Comparison of ENCODE assay signal across 10 cellular contexts in genomic region chr20:36862857-36863668, GRCh38. TPM values are rescaled to one million over a fixed set of nuclear protein-coding genes. Genes with fewer than 3 reads are reported as not detected.
A peak's percentile ranks its signal among the peaks of the same experiment; 100 is the strongest.
DNase-seq lines count a peak whose midpoint lies in the region; ATAC-seq, FAIRE-seq and TF ChIP-seq lines count a peak whose summit lies in the region.
"Had no signal": no experiment of that assay in that cellular context is flagged by ENCODE, and none has a peak within 500 bp of the region (broad histone marks: within the 10 kb centered on the region; RNA-seq: fewer than 3 reads in every experiment).

No MANE protein-coding gene starts in this region.

- H3K27me3 Mint-ChIP-seq in CD4-positive, alpha-beta T cell, result peaks cover 39% of the 10 kb centered on the region

- no peak overlapping the region for H3K27ac Mint-ChIP-seq in CD4-positive, alpha-beta T cell

- H3K27me3 ChIP-seq in CD4-positive, alpha-beta T cell (ENCODE audit: control insufficient read depth, insufficient read depth, low read length), result peaks cover 14% of the 10 kb centered on the region
- H3K27me3 ChIP-seq in HL-60 (ENCODE audit: insufficient read depth, poor library complexity, severe bottlenecking) (no peaks in the 10 kb centered on the region), H1 (replicated peaks in 1 of 4; ENCODE audit: control insufficient read depth in 3 of 4, extremely low read depth in 1 of 4, insufficient read depth in 3 of 4, low read length in 3 of 4) (peaks cover 0 to 10% (median 6%) of the 10 kb centered on the region in 4 experiments; a peak in 4 of 7 replicates), pancreas (no peaks in the 10 kb centered on the region)

- no peak overlapping the region for H4K5ac ChIP-seq in H1 (ENCODE audit: insufficient read length, low read depth, low read length)

- H3K4me3 Mint-ChIP-seq in CD4-positive, alpha-beta T cell, result no peak overlapping the region

- peak overlapping the region; percentile 30; the same call in 1 of the 2 replicates for H4K8ac ChIP-seq in H1 (ENCODE audit: extremely low read depth, insufficient read depth, low read length)

- WGBS in H1 (ENCODE audit: extremely low coverage in 1 of 2, insufficient coverage in 1 of 2, insufficient read length in 1 of 2, insufficient replicate concordance in 2 of 2, low coverage in 1 of 2, low lambda C conversion rate in 2 of 2, missing lambda C conversion rate in 1 of 2), 2 experiments, result 1% methylated on average over 24 of the region's 129 CpGs; no CpG with 5 or more reads in 1 of the 2 experiments
- WGBS in pancreas, 2 donors, result 4 to 8% methylated on average over 45 to 129 of the region's 129 CpGs

- H3K23me2 ChIP-seq in H1 (ENCODE audit: low read depth, low read length), result peaks cover 15% of the 10 kb centered on the region; the same call in 1 of the 2 replicates

- no peak overlapping the region for H3K56ac ChIP-seq in H1 (replicated peaks; ENCODE audit: insufficient read length, low read depth, low read length)

- H3K4ac ChIP-seq in H1 (replicated peaks; ENCODE audit: insufficient read length, low read depth, low read length), result no peak overlapping the region

- H3K4me3 ChIP-seq in HL-60 (replicated peaks; ENCODE audit: insufficient read depth, low read length), result peak overlapping the region; percentile 31
- H3K4me3 ChIP-seq in H1 (ENCODE audit: extremely low read depth in 1 of 4, insufficient read depth in 2 of 4, low read depth in 3 of 4, low read length in 4 of 4), result peak overlapping the region; percentile 44 to 70 (median 50)
- peak overlapping the region; percentile 18 to 59 (median 44) for H3K4me3 ChIP-seq in pancreas

- H3K9me3 Mint-ChIP-seq in CD4-positive, alpha-beta T cell, result no peaks in the 10 kb centered on the region

- FAIRE-seq in H1 (lab: Jason Lieb, UNC) (no peak), pancreas (lab: Jason Lieb, UNC) (no peak)

- no peak overlapping the region for H2BK120ac ChIP-seq in H1 (replicated peaks; ENCODE audit: low read depth, low read length)

- TF ChIP-seq POLR2A in H1 (IDR thresholded peaks at IDR 0.05; ENCODE audit: control extremely low read depth in 1 of 2, low read depth in 2 of 2, low read length in 2 of 2), result no peak

- no peak overlapping the region for H2BK15ac ChIP-seq in H1 (ENCODE audit: low read length)

- no peak for TF ChIP-seq EP300 in H1 (IDR thresholded peaks at IDR 0.05; ENCODE audit: borderline replicate concordance in 1 of 2, low read depth in 2 of 2, low read length in 2 of 2)

- no peak for TF ChIP-seq RAD21 in H1 (IDR thresholded peaks at IDR 0.05 in 1 of 2, conservative IDR thresholded peaks at IDR 0.05 in 1 of 2; ENCODE audit: low read depth in 2 of 2, low read length in 2 of 2)

- no peak overlapping the region for H3K27ac ChIP-seq in CD4-positive, alpha-beta T cell (ENCODE audit: low read depth, low read length)
- H3K27ac ChIP-seq in HL-60 (replicated peaks) (no peak overlapping the region), H1 (ENCODE audit: low read depth, low read length) (no peak overlapping the region), pancreas (no peak overlapping the region)

- peaks cover 19 to 20% of the 10 kb centered on the region in 2 experiments for H4K20me1 ChIP-seq in H1 (replicated peaks in 1 of 2; ENCODE audit: control insufficient read depth in 1 of 2, insufficient read depth in 2 of 2, low read length in 2 of 2)

- H3K9me3 ChIP-seq in CD4-positive, alpha-beta T cell (ENCODE audit: control insufficient read depth, low read length), result no peaks in the 10 kb centered on the region
- H3K9me3 ChIP-seq in H1 (ENCODE audit: insufficient read depth in 2 of 2, low read depth in 1 of 2, low read length in 1 of 2), result no peaks in the 10 kb centered on the region
- H3K9me3 ChIP-seq in pancreas, result no peaks in the 10 kb centered on the region

- H3K23ac ChIP-seq in H1 (ENCODE audit: insufficient read length), result no peak overlapping the region

- no peak overlapping the region for H2BK12ac ChIP-seq in H1 (ENCODE audit: low read depth, low read length)

- intact Hi-C loops in CD4-positive, alpha-beta T cell (cut with DNase I, micrococcal nuclease), result loop anchor here in 1 of 2 experiments (1.0 to 5.0 kb wide), 2 partner anchors 89 to 251 kb away; no protein-coding TSS in a partner anchor
- intact Hi-C loops in pancreas (cut with DNase I), result no loop called here

- H3K4me1 Mint-ChIP-seq in CD4-positive, alpha-beta T cell (ENCODE audit: low read depth), result peaks cover 4% of the 10 kb centered on the region

- H3K9ac ChIP-seq in H1 (replicated peaks in 1 of 4; ENCODE audit: extremely low read depth in 1 of 4, low read depth in 3 of 4, low read length in 3 of 4), result peak overlapping the region in 3 of 4 experiments; percentile 54 to 91 (median 66); a peak in 6 of 7 replicates

- H3K18ac ChIP-seq in H1 (ENCODE audit: extremely low read depth, low read length), result no peak overlapping the region

- peak; percentile 58 for ATAC-seq in CD4-positive, alpha-beta T cell (ENCODE audit: poor library complexity)
- ATAC-seq in GM19468 (IDR thresholded peaks at IDR 0.05; ENCODE audit: extremely low read depth, unreplicated experiment) (peak; percentile 27), pancreas (no peak), GM19395 (IDR thresholded peaks at IDR 0.05; ENCODE audit: unreplicated experiment) (no peak)

- no peaks in the 10 kb centered on the region for H3K36me3 Mint-ChIP-seq in CD4-positive, alpha-beta T cell (ENCODE audit: low read depth)

- peaks cover 17% of the 10 kb centered on the region for H3K79me1 ChIP-seq in H1 (ENCODE audit: low read depth, low read length)

- no peak for TF ChIP-seq CTCF in CD4-positive, alpha-beta T cell (IDR thresholded peaks at IDR 0.05)
- TF ChIP-seq CTCF in HL-60 (IDR thresholded peaks at IDR 0.05; ENCODE audit: insufficient read depth, low read length) (no peak), H1 (IDR thresholded peaks at IDR 0.05; ENCODE audit: control extremely low read depth in 1 of 3, insufficient read depth in 1 of 3, low read depth in 1 of 3, low read length in 3 of 3) (no peak), pancreas (IDR thresholded peaks at IDR 0.05) (no peak)

- H3K79me2 ChIP-seq in H1 (ENCODE audit: control insufficient read depth in 1 of 2, insufficient read depth in 2 of 2, low read length in 2 of 2), result peaks cover 0 to 32% of the 10 kb centered on the region in 2 experiments; a peak in 2 of 4 replicates

- 0 out of 8 replicates have a peak, but pooled peaks cover 0 to 2% (median 0%) of the 10 kb centered on the region in 4 experiments for H3K36me3 ChIP-seq in H1 (ENCODE audit: control insufficient read depth in 2 of 4, insufficient read depth in 4 of 4, low read length in 3 of 4)
- H3K36me3 ChIP-seq in pancreas, result no peaks in the 10 kb centered on the region

- H2BK20ac ChIP-seq in H1 (ENCODE audit: low read length), result no peak overlapping the region

- POLR2A ChIA-PET in CD4-positive, alpha-beta T cell (lab: Charles Lee), result interaction anchor here (1.3 kb wide), 1 partner anchor 256 kb away, joined by 3 read pairs; no protein-coding TSS in a partner anchor
- POLR2A ChIA-PET in H1 (lab: Charles Lee; ENCODE audit: partially characterized antibody), result interaction anchor here (0.6 to 5.8 kb wide), 13 partner anchors 9 to 266 kb away, joined by 3 to 41 read pairs (median 4); no protein-coding TSS in a partner anchor

- no peak for DNase-seq in CD4-positive, alpha-beta T cell
- no peak for DNase-seq in HL-60 (ENCODE audit: low read depth in 1 of 2, low spot score in 1 of 2)
- peak in 1 of 2 experiments; percentile 64 for DNase-seq in H1 (ENCODE audit: low read depth in 1 of 2, low spot score in 2 of 2)
- DNase-seq in pancreas, result peak in 1 of 6 donors; percentile 72
- no peak for DNase-seq in HT-29 (ENCODE audit: low spot score)
- no peak for DNase-seq in dedifferentiated amniotic fluid mesenchymal stem cell (ENCODE audit: extremely low spot score)

- H4K91ac ChIP-seq in H1 (replicated peaks; ENCODE audit: insufficient read length, low read length), result no peak overlapping the region

- no peak overlapping the region for H2AFZ ChIP-seq in H1 (ENCODE audit: low read length)

- H3K4me1 ChIP-seq in H1 (replicated peaks in 1 of 4; ENCODE audit: control insufficient read depth in 3 of 4, insufficient read depth in 4 of 4, low read length in 3 of 4) (peaks cover 3 to 23% (median 17%) of the 10 kb centered on the region in 4 experiments), pancreas (peaks cover 0 to 7% (median 0%) of the 10 kb centered on the region in 3 donors)

- no peak overlapping the region for H3K14ac ChIP-seq in H1 (ENCODE audit: insufficient read length)

- no peak overlapping the region for H2AK5ac ChIP-seq in H1 (ENCODE audit: low read depth, low read length)

- H2BK5ac ChIP-seq in H1 (ENCODE audit: low read depth, low read length), result no peak overlapping the region

- H3K4me2 ChIP-seq in H1 (ENCODE audit: insufficient read depth in 1 of 2, low read depth in 2 of 2, low read length in 2 of 2), result peak overlapping the region; percentile 70 to 85

- CTCF ChIA-PET in CD4-positive, alpha-beta T cell (lab: Charles Lee), result interaction anchor here (1.2 kb wide), 1 partner anchor 12 kb away, joined by 3 read pairs; no protein-coding TSS in a partner anchor
- CTCF ChIA-PET in H1 (lab: Charles Lee; ENCODE audit: partially characterized antibody), result interaction anchor here (0.6 to 5.9 kb wide), 21 partner anchors 8 to 1889 kb away, joined by 3 to 41 read pairs (median 4); no protein-coding TSS in a partner anchor

TF ChIP-seq in H1, 55 proteins besides CTCF, POLR2A, EP300 and RAD21:
- TF ChIP-seq CREB1 (IDR thresholded peaks at IDR 0.05), result peak; percentile 56; the same call in 1 of the 2 replicates
- TF ChIP-seq TAF1 (IDR thresholded peaks at IDR 0.05; ENCODE audit: low read depth, low read length), result peak; percentile 32; the same call in 1 of the 2 replicates
- TF ChIP-seq KDM4A (IDR thresholded peaks at IDR 0.05; ENCODE audit: low read depth, low read length, severe bottlenecking), result peak; percentile 67
- TF ChIP-seq SP2 (IDR thresholded peaks at IDR 0.05; ENCODE audit: low read length), result no peak

RNA-seq across cellular contexts. Expression of gene TLDC2, which starts 12.9 kb away (rescaled TPM):
- total RNA-seq in CD4-positive, alpha-beta T cell, result not detected
- 0.23 and 0.34 TPM in 2 replicates for total RNA-seq in H1 (2021; fragmentation: NEBNext Ultra II Directional; extraction: Animal tissue kit (Norgen Biotek cat#: 25700))
- 0.20 and 0.29 TPM in 2 replicates for polyA plus RNA-seq in H1 (2011; rRNA removed)
- 0.25 TPM for polyA plus RNA-seq in H1 (2011; cell fraction: cytosol; rRNA removed)
- polyA plus RNA-seq in H1 (2011; cell fraction: nucleus; rRNA removed), result 0.17 TPM
- polyA plus RNA-seq in H1 (2012, experiment 1 of 2), result 0.42 to 0.85 TPM (median 0.63 TPM) in 4 replicates
- polyA plus RNA-seq in H1 (2012, experiment 2 of 2), result 0.37 TPM
- polyA plus RNA-seq in H1 (2013, experiment 1 of 2), result 0.06 TPM
- 0.13 TPM for polyA plus RNA-seq in H1 (2013, experiment 2 of 2)
- polyA minus RNA-seq in H1 (2011; rRNA and poly(A)+ RNA removed), result 0.20 TPM in 1 of 2 replicates, not detected in the other
- not detected for polyA minus RNA-seq in H1 (2011; cell fraction: cytosol; rRNA and poly(A)+ RNA removed)
- 0.60 TPM for polyA minus RNA-seq in H1 (2011; cell fraction: nucleus; rRNA and poly(A)+ RNA removed)
- total RNA-seq in pancreas, result under 1 TPM in 5 of 6 donors, not detected in 1; 0.25 to 0.41 (median 0.34) TPM
- polyA plus RNA-seq in pancreas, result under 1 TPM; 0.23 to 0.82 TPM
- total RNA-seq in HT-29 (2014; rRNA removed; shearing (Covaris generic)), result 0.25 and 0.89 TPM in 2 replicates
- total RNA-seq: myocyte, NCI-H460 had no signal

Comparison
In these comparisons a context has a peak if more than half of its experiments do, and no peak if none do; other contexts are left out.
1. ATAC-seq: peak in CD4-positive, alpha-beta T cell (single experiment) and GM19468 (single experiment); none in pancreas (0 of 4) and GM19395 (single experiment).
2. Peak in every context shown above with its lines, with median percentiles within 50 percentile points of each other: H3K4me3 ChIP-seq.